In genomic region chr2:230868947-230869690, GRCh38 we compare ENCODE assay signal across 11 cellular contexts. TPM values are rescaled to one million over a fixed set of nuclear protein-coding genes. Genes with fewer than 3 reads are reported as not detected.
A peak's percentile ranks its signal among the peaks of the same experiment; 100 is the strongest.
DNase-seq lines count a peak whose midpoint lies in the region; ATAC-seq and TF ChIP-seq lines count a peak whose summit lies in the region.
"Had no signal": no experiment of that assay in that cellular context is flagged by ENCODE, and none has a peak within 500 bp of the region (broad histone marks: within the 10 kb centered on the region; RNA-seq: fewer than 3 reads in every experiment).

No MANE protein-coding gene starts in this region.

- no peak overlapping the region for H2AFZ ChIP-seq in neuronal stem cell (ENCODE audit: low read length)

- peak overlapping the region; percentile 87 for H2AK5ac ChIP-seq in neuronal stem cell (ENCODE audit: low read depth, low read length)

- H2BK5ac ChIP-seq in neuronal stem cell (ENCODE audit: low read length) = peak overlapping the region; percentile 58

- peak overlapping the region; percentile 76 for H2BK12ac ChIP-seq in neuronal stem cell (ENCODE audit: low read length)

- intact Hi-C loops in CD14-positive monocyte (cut with micrococcal nuclease) = no loop called here

- 0 out of 20 replicates have a peak overlapping the region, but pooled peaks of 1 of the 10 experiments have one; percentile 47 for H3K4me3 ChIP-seq in BLaER1 treated with 17β-estradiol and CSF1 and Interleukin-3, amounts not matched to agents 10 nM and 100 nM
- H3K4me3 ChIP-seq in NB4 (ENCODE audit: low read depth, low read length) = peak overlapping the region; percentile 25
- no peak overlapping the region for H3K4me3 ChIP-seq in esophagus (ENCODE audit: low read depth in 1 of 2, low read length in 2 of 2)
- H3K4me3 ChIP-seq in neuronal stem cell (ENCODE audit: low read length in 2 of 2) = no peak overlapping the region

- H3K4me2 ChIP-seq in BLaER1 treated with 17β-estradiol and CSF1 and Interleukin-3, amounts not matched to agents 10 nM and 100 nM = peak overlapping the region; percentile 83 to 99 (median 97)
- H3K4me2 ChIP-seq in neuronal stem cell (ENCODE audit: insufficient read depth, low read length, poor library complexity, severe bottlenecking) = peak overlapping the region; percentile 45

- H2BK120ac ChIP-seq in neuronal stem cell (ENCODE audit: low read depth, low read length) = no peak overlapping the region

- H3K4me3 Mint-ChIP-seq in CD14-positive monocyte = peak overlapping the region in 1 of 2 donors; percentile 37
- H3K4me3 Mint-ChIP-seq: T-helper 2 cell treated with Interferon-gamma antibody and Interleukin-4, amounts not matched to agents 5 μg/mL and 100 μg/mL, for 36 hours had no signal

- H2BK15ac ChIP-seq in neuronal stem cell (ENCODE audit: low read length) = peak overlapping the region; percentile 51

- peaks cover 57% of the 10 kb centered on the region for H3K4me1 Mint-ChIP-seq in CD14-positive monocyte

- peak overlapping the region; percentile 0 for H3K23ac ChIP-seq in neuronal stem cell (ENCODE audit: low read depth, low read length, poor library complexity)

- no peak overlapping the region for H3K4ac ChIP-seq in neuronal stem cell (ENCODE audit: low read length)

- peak overlapping the region; percentile 32 for H3K14ac ChIP-seq in neuronal stem cell (ENCODE audit: low read length)

- WGBS in esophagus, 2 donors = 77 to 86% methylated on average over 12 of the region's 12 CpGs
- no CpG with 5 or more reads among the region's 12 CpGs for WGBS in neuronal stem cell (ENCODE audit: extremely low coverage in 2 of 2, insufficient read length in 2 of 2, insufficient replicate concordance in 1 of 2), 2 donors

- TF ChIP-seq POLR2A in NB4 (IDR thresholded peaks at IDR 0.05; ENCODE audit: extremely low read depth, insufficient read length) = no peak

- peaks cover 27 to 38% (median 29%) of the 10 kb centered on the region in 3 donors for H3K27me3 Mint-ChIP-seq in CD14-positive monocyte (ENCODE audit: low read depth in 3 of 3)

- peaks cover 82 to 95% (median 88%) of the 10 kb centered on the region in 10 experiments for H3K4me1 ChIP-seq in BLaER1 treated with 17β-estradiol and CSF1 and Interleukin-3, amounts not matched to agents 10 nM and 100 nM
- H3K4me1 ChIP-seq in esophagus (ENCODE audit: control insufficient read depth in 2 of 2, insufficient read depth in 2 of 2, low read length in 1 of 2) = peaks cover 8 to 19% of the 10 kb centered on the region in 2 donors
- peaks cover 53 to 58% of the 10 kb centered on the region in 2 donors for H3K4me1 ChIP-seq in neuronal stem cell (ENCODE audit: control insufficient read depth in 2 of 2, insufficient read depth in 1 of 2, low read depth in 1 of 2, low read length in 2 of 2)

- peaks cover 0 to 4% (median 0%) of the 10 kb centered on the region in 7 donors for H3K9me3 Mint-ChIP-seq in CD14-positive monocyte
- H3K9me3 Mint-ChIP-seq: T-helper 2 cell treated with Interferon-gamma antibody and Interleukin-4, amounts not matched to agents 5 μg/mL and 100 μg/mL, for 36 hours had no signal

- no peak for TF ChIP-seq CTCF in NB4 (IDR thresholded peaks at IDR 0.05; ENCODE audit: low read depth, low read length)
- no peak for TF ChIP-seq CTCF in CD14-positive monocyte (IDR thresholded peaks at IDR 0.05)

- no peak overlapping the region for H3K27ac Mint-ChIP-seq in CD14-positive monocyte
- H3K27ac Mint-ChIP-seq: T-helper 2 cell treated with Interferon-gamma antibody and Interleukin-4, amounts not matched to agents 5 μg/mL and 100 μg/mL, for 36 hours had no signal

- H3K79me1 ChIP-seq in neuronal stem cell (ENCODE audit: low read depth, low read length) = peaks cover 15% of the 10 kb centered on the region

- H4K91ac ChIP-seq in neuronal stem cell (ENCODE audit: low read depth, low read length, poor library complexity) = peak overlapping the region; percentile 56

- H3K18ac ChIP-seq in neuronal stem cell (ENCODE audit: low read length) = peak overlapping the region; percentile 96

- peaks cover 36 to 83% (median 78%) of the 10 kb centered on the region in 11 experiments; a peak in 20 of 22 replicates for H4K20me1 ChIP-seq in BLaER1 treated with 17β-estradiol and CSF1 and Interleukin-3, amounts not matched to agents 10 nM and 100 nM

- H3K9ac ChIP-seq in BLaER1 treated with 17β-estradiol and CSF1 and Interleukin-3, amounts not matched to agents 10 nM and 100 nM = peak overlapping the region in 9 of 11 experiments; percentile 28 to 88 (median 61); a peak in 10 of 22 replicates
- peak overlapping the region; percentile 64 for H3K9ac ChIP-seq in neuronal stem cell (ENCODE audit: low read depth, low read length, poor library complexity)

- peak overlapping the region in 8 of 11 experiments; percentile 19 to 87 (median 79); a peak in 13 of 22 replicates for H3K27ac ChIP-seq in BLaER1 treated with 17β-estradiol and CSF1 and Interleukin-3, amounts not matched to agents 10 nM and 100 nM
- H3K27ac ChIP-seq in esophagus (ENCODE audit: low read depth in 2 of 2, low read length in 1 of 2) = peak overlapping the region; percentile 9 to 20
- peak overlapping the region; percentile 51 for H3K27ac ChIP-seq in neuronal stem cell (replicated peaks; ENCODE audit: low read length)

- DNase-seq in NB4 (ENCODE audit: low read depth) = peak; percentile 66
- DNase-seq in neuronal stem cell (ENCODE audit: low spot score) = no peak
- no peak for DNase-seq in NCI-H748 treated with DMSO at 0.1 percent for 48 hours (lab: John Stamatoyannopoulos, UW)
- DNase-seq in COLO829 (ENCODE audit: low spot score) = no peak
- DNase-seq in CD14-positive monocyte (ENCODE audit: low spot score) = no peak
- DNase-seq: C1 segment of cervical spinal cord, left ventricle myocardium superior had no signal

- H3K9me3 ChIP-seq in BLaER1 treated with 17β-estradiol and CSF1 and Interleukin-3, amounts not matched to agents 10 nM and 100 nM (replicated peaks in 1 of 11) = no peaks in the 10 kb centered on the region
- H3K9me3 ChIP-seq in esophagus (ENCODE audit: control insufficient read depth in 2 of 2, insufficient read depth in 1 of 2, low read depth in 1 of 2, low read length in 1 of 2) = no peaks in the 10 kb centered on the region
- H3K9me3 ChIP-seq in neuronal stem cell (replicated peaks in 1 of 2; ENCODE audit: control insufficient read depth in 2 of 2, insufficient read depth in 1 of 2, low read depth in 1 of 2, low read length in 2 of 2) = no peaks in the 10 kb centered on the region

- no peak for ATAC-seq in GM19324 (IDR thresholded peaks at IDR 0.05; ENCODE audit: low FRiP score, unreplicated experiment)
- ATAC-seq: left ventricle myocardium superior had no signal

- peaks cover 3 to 4% of the 10 kb centered on the region in 2 donors for H3K36me3 Mint-ChIP-seq in CD14-positive monocyte

- no peaks in the 10 kb centered on the region for H3K27me3 ChIP-seq in BLaER1 treated with 17β-estradiol and CSF1 and Interleukin-3, amounts not matched to agents 10 nM and 100 nM
- no peaks in the 10 kb centered on the region for H3K27me3 ChIP-seq in esophagus (ENCODE audit: control insufficient read depth in 1 of 2, insufficient read depth in 2 of 2, low read length in 2 of 2)
- no peaks in the 10 kb centered on the region for H3K27me3 ChIP-seq in neuronal stem cell (ENCODE audit: control insufficient read depth in 3 of 3, insufficient read depth in 3 of 3, low read depth in 1 of 3, low read length in 3 of 3)

- peak overlapping the region; percentile 70 for H4K8ac ChIP-seq in neuronal stem cell (ENCODE audit: low read depth, low read length)

- H3K36me3 ChIP-seq in BLaER1 treated with 17β-estradiol and CSF1 and Interleukin-3, amounts not matched to agents 10 nM and 100 nM = peaks cover 0 to 8% (median 0%) of the 10 kb centered on the region in 11 experiments; a peak in 6 of 22 replicates
- H3K36me3 ChIP-seq in esophagus (ENCODE audit: control insufficient read depth in 2 of 2, insufficient read depth in 2 of 2, low read length in 1 of 2) (no peaks in the 10 kb centered on the region), neuronal stem cell (replicated peaks in 1 of 2; ENCODE audit: control insufficient read depth in 2 of 2, insufficient read depth in 2 of 2, low read length in 2 of 2) (peaks cover 3 to 30% of the 10 kb centered on the region in 2 donors)

RNA-seq across cellular contexts. Expression of gene ITM2C, which starts 4.4 kb away (rescaled TPM):
- polyA plus RNA-seq in esophagus = 10 to 100 TPM in 1 of 2 donors, 1 to 10 TPM in 1; 4.2 to 14.8 TPM
- 167 TPM for polyA plus RNA-seq in neuronal stem cell (2013, experiment 1 of 2)
- polyA plus RNA-seq in neuronal stem cell (2013, experiment 2 of 2) = 168 TPM
- polyA plus RNA-seq in CD14-positive monocyte = 1 to 10 TPM; 2.9 to 3.2 TPM

RNA-seq across cellular contexts. Expression of gene GPR55, which starts 55.9 kb away (rescaled TPM):
- polyA plus RNA-seq in esophagus = under 1 TPM; 0.28 to 0.88 TPM
- not detected for polyA plus RNA-seq in neuronal stem cell (2013, experiment 1 of 2)
- not detected for polyA plus RNA-seq in neuronal stem cell (2013, experiment 2 of 2)
- polyA plus RNA-seq in CD14-positive monocyte = under 1 TPM in 1 of 2 donors, not detected in 1; 0.11 TPM

Comparison
In these comparisons a context has a peak if more than half of its experiments do, and no peak if none do; other contexts are left out.
1. H3K27ac ChIP-seq: peak in every context shown above with its lines; median percentile 79 in BLaER1 treated with 17β-estradiol and CSF1 and Interleukin-3, amounts not matched to agents 10 nM and 100 nM; 51 in neuronal stem cell; 14 in esophagus.